Comparison of ENCODE assay signal across 13 cellular contexts in the genomic region with DNA sequence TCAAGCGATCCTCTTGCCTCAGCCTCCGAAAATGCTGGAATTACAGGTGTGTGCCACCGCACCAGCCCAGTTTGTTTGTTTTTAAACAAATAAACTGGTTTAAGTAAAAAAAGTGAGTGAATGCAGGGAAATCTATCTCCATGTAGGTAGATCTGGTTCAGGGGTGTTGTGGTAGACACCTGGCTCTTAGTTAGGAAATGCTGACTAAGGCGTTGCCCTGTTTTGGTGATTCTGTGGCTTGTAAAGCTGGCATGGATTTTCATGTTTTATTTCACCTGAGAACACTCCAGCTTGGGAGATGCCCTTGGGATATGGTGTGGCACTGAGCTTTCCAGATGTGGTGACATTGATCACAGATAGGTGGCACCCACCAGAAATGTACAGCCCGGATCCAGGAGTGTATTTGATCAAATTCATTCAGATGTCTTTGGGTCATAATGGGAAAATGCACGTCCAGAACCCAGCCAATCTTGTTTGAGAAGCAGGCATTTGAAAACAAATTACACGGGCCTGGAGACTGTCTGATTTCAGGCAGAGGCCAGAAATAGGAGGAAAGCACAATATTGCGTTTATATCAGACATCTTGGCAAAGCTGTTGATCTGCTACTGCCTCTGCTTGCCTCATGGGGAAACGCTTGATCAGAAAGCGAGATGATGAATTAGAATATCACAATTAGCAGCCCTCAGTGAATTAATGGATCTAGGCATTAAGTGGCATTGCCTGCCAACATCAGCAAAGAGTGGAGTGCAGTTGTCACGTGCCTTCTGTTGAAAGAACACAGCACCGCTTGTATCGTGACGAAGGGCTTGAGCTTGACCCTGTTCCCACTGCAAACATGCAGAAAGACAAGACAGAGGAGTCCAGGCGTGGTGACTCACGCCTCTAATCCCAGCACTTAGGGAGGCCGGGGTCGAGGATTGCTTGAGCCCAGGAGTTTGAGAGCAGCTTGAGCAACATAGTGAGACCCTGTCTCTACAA. TPM values are rescaled to one million over a fixed set of nuclear protein-coding genes. Genes with fewer than 3 reads are reported as not detected.
DNase-seq lines count a peak whose midpoint lies in the region; ATAC-seq, FAIRE-seq and TF ChIP-seq lines count a peak whose summit lies in the region.
"Had no signal": no experiment of that assay in that cellular context is flagged by ENCODE, and none has a peak within 500 bp of the region (broad histone marks: within the 10 kb centered on the region; RNA-seq: fewer than 3 reads in every experiment).

No MANE protein-coding gene starts in this region.

- no peaks in the 10 kb centered on the region for H3K79me2 ChIP-seq in PC-3 (ENCODE audit: low read length)

- no peak for FAIRE-seq in H54 (lab: Jason Lieb, UNC)
- FAIRE-seq: endothelial cell of umbilical vein had no signal

- POLR2A ChIA-PET in PC-3 (lab: Charles Lee; ENCODE audit: unreplicated experiment) = no interaction called here
- POLR2A ChIA-PET in CD8-positive, alpha-beta T cell (lab: Charles Lee) = no interaction called here
- POLR2A ChIA-PET in naive thymus-derived CD4-positive, alpha-beta T cell (lab: Charles Lee) = no interaction called here

- H3K4me1 ChIP-seq in PC-3 (ENCODE audit: insufficient read depth, low read length) = peaks cover 8% of the 10 kb centered on the region
- no peaks in the 10 kb centered on the region for H3K4me1 ChIP-seq in endodermal cell (ENCODE audit: control insufficient read depth, insufficient read depth, low read length)
- H3K4me1 ChIP-seq in mesodermal cell (ENCODE audit: control insufficient read depth, insufficient read depth, low read length, poor library complexity, severe bottlenecking) = peaks cover 13% of the 10 kb centered on the region
- H3K4me1 ChIP-seq in CD8-positive, alpha-beta T cell (ENCODE audit: insufficient read depth, low read length) = no peaks in the 10 kb centered on the region
- no peaks in the 10 kb centered on the region for H3K4me1 ChIP-seq in naive thymus-derived CD4-positive, alpha-beta T cell (ENCODE audit: control insufficient read depth in 2 of 2, insufficient read depth in 2 of 2, low read length in 2 of 2)

- H3K4me2 ChIP-seq in PC-3 (ENCODE audit: low read length) = no peak overlapping the region

- CTCF ChIA-PET in PC-3 (lab: Charles Lee) = no interaction called here
- CTCF ChIA-PET in CD8-positive, alpha-beta T cell (lab: Charles Lee) = interaction anchor here (1.2 to 1.9 kb wide), 3 partner anchors 14 to 132 kb away, joined by 4 to 6 read pairs (median 6); no protein-coding TSS in a partner anchor
- CTCF ChIA-PET in naive thymus-derived CD4-positive, alpha-beta T cell (lab: Charles Lee) = no interaction called here

- TF ChIP-seq CTCF in PC-3 (conservative IDR thresholded peaks at IDR 0.05; ENCODE audit: low read depth, low read length) = 0 out of 2 replicates have a peak, but pooled peaks have one; percentile 12
- TF ChIP-seq CTCF in endodermal cell (conservative IDR thresholded peaks at IDR 0.05) = peak; percentile 27
- TF ChIP-seq CTCF in type B pancreatic cell (conservative IDR thresholded peaks at IDR 0.05) = no peak
- TF ChIP-seq CTCF in CD8-positive, alpha-beta T cell (IDR thresholded peaks at IDR 0.05) = no peak

- intact Hi-C loops in PC-3 (cut with micrococcal nuclease) = no loop called here
- intact Hi-C loops in CD8-positive, alpha-beta T cell (cut with DNase I, micrococcal nuclease) = no loop called here
- intact Hi-C loops in naive thymus-derived CD4-positive, alpha-beta T cell (cut with micrococcal nuclease) = no loop called here

- H3K4me3 ChIP-seq in PC-3 (ENCODE audit: low read length) = no peak overlapping the region
- no peak overlapping the region for H3K4me3 ChIP-seq in endodermal cell (ENCODE audit: low read length)
- H3K4me3 ChIP-seq in mesodermal cell (ENCODE audit: extremely low read depth, insufficient read depth, low read length, poor library complexity, severe bottlenecking) = no peak overlapping the region
- no peak overlapping the region for H3K4me3 ChIP-seq in CD8-positive, alpha-beta T cell (ENCODE audit: low read depth, low read length)
- no peak overlapping the region for H3K4me3 ChIP-seq in naive thymus-derived CD4-positive, alpha-beta T cell (ENCODE audit: low read length)

- H4K20me1 ChIP-seq in PC-3 (ENCODE audit: low read length) = no peaks in the 10 kb centered on the region

- H3K36me3 ChIP-seq in PC-3 (ENCODE audit: low read depth, low read length) = no peaks in the 10 kb centered on the region
- no peaks in the 10 kb centered on the region for H3K36me3 ChIP-seq in endodermal cell (ENCODE audit: control insufficient read depth, insufficient read depth, low read length)
- H3K36me3 ChIP-seq in mesodermal cell (ENCODE audit: control insufficient read depth, insufficient read depth, low read length) = no peaks in the 10 kb centered on the region
- H3K36me3 ChIP-seq in CD8-positive, alpha-beta T cell (ENCODE audit: insufficient read depth, low read length) = no peaks in the 10 kb centered on the region
- no peaks in the 10 kb centered on the region for H3K36me3 ChIP-seq in naive thymus-derived CD4-positive, alpha-beta T cell (ENCODE audit: control insufficient read depth in 2 of 3, insufficient read depth in 3 of 3, low read length in 3 of 3)

- WGBS in endodermal cell (ENCODE audit: insufficient coverage in 1 of 2, insufficient read length in 1 of 2), 2 experiments = 71 to 78% methylated on average over 16 to 18 of the region's 18 CpGs
- WGBS in mesodermal cell (ENCODE audit: insufficient coverage in 2 of 2), 2 experiments = 76 to 82% methylated on average over 14 to 16 of the region's 18 CpGs

- no peaks in the 10 kb centered on the region for H3K27me3 ChIP-seq in PC-3 (ENCODE audit: low read length)
- no peaks in the 10 kb centered on the region for H3K27me3 ChIP-seq in endodermal cell (ENCODE audit: control insufficient read depth, insufficient read depth, low read length, poor library complexity, severe bottlenecking)
- H3K27me3 ChIP-seq in CD8-positive, alpha-beta T cell (ENCODE audit: insufficient read depth, low read length) = no peaks in the 10 kb centered on the region
- H3K27me3 ChIP-seq in naive thymus-derived CD4-positive, alpha-beta T cell (ENCODE audit: control insufficient read depth in 2 of 2, insufficient read depth in 2 of 2, low read length in 2 of 2) = no peaks in the 10 kb centered on the region

- H3K9me3 ChIP-seq in PC-3 (ENCODE audit: low read length) = no peaks in the 10 kb centered on the region
- no peaks in the 10 kb centered on the region for H3K9me3 ChIP-seq in endodermal cell (ENCODE audit: control insufficient read depth, low read length)
- H3K9me3 ChIP-seq in mesodermal cell (ENCODE audit: control insufficient read depth, low read length) = no peaks in the 10 kb centered on the region
- H3K9me3 ChIP-seq in CD8-positive, alpha-beta T cell (ENCODE audit: low read length) = no peaks in the 10 kb centered on the region
- no peaks in the 10 kb centered on the region for H3K9me3 ChIP-seq in naive thymus-derived CD4-positive, alpha-beta T cell (ENCODE audit: control insufficient read depth in 2 of 3, low read length in 3 of 3)

- DNase-seq in PC-3 (no peak), endodermal cell (peak; percentile 83), type B pancreatic cell (ENCODE audit: extremely low spot score, unreplicated experiment) (peak; percentile 43), H54 (ENCODE audit: insufficient read length, low spot score) (no peak)
- no peak for DNase-seq in CD8-positive, alpha-beta T cell
- DNase-seq in naive thymus-derived CD4-positive, alpha-beta T cell = no peak
- DNase-seq: activated B cell treated with CpG ODN at 0.5 μM for 24 hours; activated naive CD4-positive, alpha-beta T cell treated with anti-CD3 and anti-CD28 coated beads for 36 hours; NCI-H1436; stimulated activated naive CD8-positive, alpha-beta T cell treated with anti-CD3 and anti-CD28 coated beads, Interleukin-15, amount 100 ng/mL, for 72 hours had no signal

- H3K27ac Mint-ChIP-seq in endodermal cell (peak overlapping the region; percentile 88), type B pancreatic cell (no peak overlapping the region)
- no peak overlapping the region for H3K27ac Mint-ChIP-seq in CD8-positive, alpha-beta T cell
- peak overlapping the region in 1 of 9 donors; percentile 55 for H3K27ac Mint-ChIP-seq in naive thymus-derived CD4-positive, alpha-beta T cell
- H3K27ac Mint-ChIP-seq: activated B cell treated with CpG ODN at 0.5 μM for 24 hours; activated naive CD4-positive, alpha-beta T cell treated with anti-CD3 and anti-CD28 coated beads for 36 hours; stimulated activated naive CD8-positive, alpha-beta T cell treated with anti-CD3 and anti-CD28 coated beads, Interleukin-15, amount 100 ng/mL, for 72 hours had no signal

- peaks cover 17% of the 10 kb centered on the region for H3K4me1 Mint-ChIP-seq in endodermal cell
- H3K4me1 Mint-ChIP-seq in type B pancreatic cell (ENCODE audit: unreplicated experiment) = peaks cover 3% of the 10 kb centered on the region
- H3K4me1 Mint-ChIP-seq in CD8-positive, alpha-beta T cell (ENCODE audit: low read depth) = no peaks in the 10 kb centered on the region
- H3K4me1 Mint-ChIP-seq in naive thymus-derived CD4-positive, alpha-beta T cell = peaks cover 0 to 4% (median 0%) of the 10 kb centered on the region in 7 donors
- H3K4me1 Mint-ChIP-seq: activated B cell treated with CpG ODN at 0.5 μM for 24 hours; stimulated activated naive CD8-positive, alpha-beta T cell treated with anti-CD3 and anti-CD28 coated beads, Interleukin-15, amount 100 ng/mL, for 72 hours had no signal

- H3K27ac ChIP-seq in PC-3 (ENCODE audit: low read length) = no peak overlapping the region
- H3K27ac ChIP-seq in endodermal cell (ENCODE audit: low read depth, low read length) = no peak overlapping the region
- H3K27ac ChIP-seq in mesodermal cell (ENCODE audit: low read depth, low read length, severe bottlenecking) = peak overlapping the region; percentile 23
- no peak overlapping the region for H3K27ac ChIP-seq in CD8-positive, alpha-beta T cell (ENCODE audit: low read depth, low read length)
- H3K27ac ChIP-seq in naive thymus-derived CD4-positive, alpha-beta T cell (ENCODE audit: low read depth, low read length) = no peak overlapping the region

- H3K27me3 Mint-ChIP-seq in endodermal cell (ENCODE audit: insufficient read depth) (no peaks in the 10 kb centered on the region), type B pancreatic cell (peaks cover 3% of the 10 kb centered on the region)
- H3K27me3 Mint-ChIP-seq in CD8-positive, alpha-beta T cell (ENCODE audit: low read depth) = peaks cover 11% of the 10 kb centered on the region
- peaks cover 0 to 13% (median 5%) of the 10 kb centered on the region in 5 donors for H3K27me3 Mint-ChIP-seq in naive thymus-derived CD4-positive, alpha-beta T cell
- H3K27me3 Mint-ChIP-seq: stimulated activated naive CD8-positive, alpha-beta T cell treated with anti-CD3 and anti-CD28 coated beads, Interleukin-15, amount 100 ng/mL, for 72 hours had no signal

- TF ChIP-seq POLR2A in H54 (IDR thresholded peaks at IDR 0.05; ENCODE audit: low read depth, low read length) = no peak

- no peaks in the 10 kb centered on the region for H3K9me3 Mint-ChIP-seq in endodermal cell
- no peaks in the 10 kb centered on the region for H3K9me3 Mint-ChIP-seq in type B pancreatic cell
- no peaks in the 10 kb centered on the region for H3K9me3 Mint-ChIP-seq in CD8-positive, alpha-beta T cell
- no peaks in the 10 kb centered on the region for H3K9me3 Mint-ChIP-seq in naive thymus-derived CD4-positive, alpha-beta T cell
- H3K9me3 Mint-ChIP-seq: activated B cell treated with CpG ODN at 0.5 μM for 24 hours; activated naive CD4-positive, alpha-beta T cell treated with anti-CD3 and anti-CD28 coated beads for 36 hours; stimulated activated naive CD8-positive, alpha-beta T cell treated with anti-CD3 and anti-CD28 coated beads, Interleukin-15, amount 100 ng/mL, for 72 hours had no signal

- H2AFZ ChIP-seq in PC-3 (ENCODE audit: low read length) = no peak overlapping the region

- no TSS peak for BruUV-seq in PC-3 (replicated peaks; lab: Mats Ljungman, UMichigan)

- no peak overlapping the region for H3K4me3 Mint-ChIP-seq in endodermal cell
- no peak overlapping the region for H3K4me3 Mint-ChIP-seq in type B pancreatic cell
- H3K4me3 Mint-ChIP-seq in CD8-positive, alpha-beta T cell = no peak overlapping the region
- H3K4me3 Mint-ChIP-seq in naive thymus-derived CD4-positive, alpha-beta T cell = no peak overlapping the region
- H3K4me3 Mint-ChIP-seq: activated B cell treated with CpG ODN at 0.5 μM for 24 hours; activated naive CD4-positive, alpha-beta T cell treated with anti-CD3 and anti-CD28 coated beads for 36 hours; stimulated activated naive CD8-positive, alpha-beta T cell treated with anti-CD3 and anti-CD28 coated beads, Interleukin-15, amount 100 ng/mL, for 72 hours had no signal

- no peak for ATAC-seq in PC-3
- ATAC-seq in CD8-positive, alpha-beta T cell = no peak
- ATAC-seq in naive thymus-derived CD4-positive, alpha-beta T cell = no peak
- ATAC-seq: stimulated activated naive CD8-positive, alpha-beta T cell treated with anti-CD3 and anti-CD28 coated beads, Interleukin-15, amount 100 ng/mL, for 72 hours had no signal

- H3K9ac ChIP-seq in PC-3 (ENCODE audit: low read length) (no peak overlapping the region), endodermal cell (ENCODE audit: extremely low read depth, low read length, poor library complexity, severe bottlenecking) (no peak overlapping the region)

- no peaks in the 10 kb centered on the region for H3K9me2 ChIP-seq in PC-3 (replicated peaks; ENCODE audit: low read length)

- H3K36me3 Mint-ChIP-seq in endodermal cell (ENCODE audit: low read depth) (peaks cover 3% of the 10 kb centered on the region), type B pancreatic cell (no peaks in the 10 kb centered on the region)
- H3K36me3 Mint-ChIP-seq in CD8-positive, alpha-beta T cell = no peaks in the 10 kb centered on the region
- H3K36me3 Mint-ChIP-seq in naive thymus-derived CD4-positive, alpha-beta T cell = no peaks in the 10 kb centered on the region

- no peaks in the 10 kb centered on the region for H3F3A ChIP-seq in PC-3 (ENCODE audit: low read length, unreplicated experiment)

RNA-seq across cellular contexts. Expression of a gene that starts 7.3 kb away (rescaled TPM):
- not detected in 2 replicates for total RNA-seq in PC-3 (2014; rRNA removed)
- 1 to 10 TPM; 3.0 to 5.6 TPM for total RNA-seq in endodermal cell
- polyA plus RNA-seq in endodermal cell (2013, experiment 1 of 2) = 1.3 TPM
- polyA plus RNA-seq in endodermal cell (2013, experiment 2 of 2) = 0.21 TPM
- polyA plus RNA-seq in mesodermal cell (2013, experiment 1 of 2) = not detected
- not detected for polyA plus RNA-seq in mesodermal cell (2013, experiment 2 of 2)
- total RNA-seq in type B pancreatic cell (ENCODE audit: low replicate concordance) = 0.40 TPM in 1 of 2 replicates, not detected in the other
- under 1 TPM; 0.84 to 0.86 TPM for total RNA-seq in CD8-positive, alpha-beta T cell
- total RNA-seq in naive thymus-derived CD4-positive, alpha-beta T cell = 1 to 10 TPM in 1 of 5 experiments, under 1 TPM in 2, not detected in 2; 0.38 to 1.1 (median 0.50) TPM
- not detected for polyA plus RNA-seq in naive thymus-derived CD4-positive, alpha-beta T cell
- total RNA-seq: activated naive CD4-positive, alpha-beta T cell treated with anti-CD3 and anti-CD28 coated beads for 36 hours; H4 had no signal

RNA-seq across cellular contexts. Expression of a gene that starts 46.8 kb away (rescaled TPM):
- total RNA-seq in PC-3 (2014; rRNA removed) (18.7 and 39.2 TPM in 2 replicates), endodermal cell (10 to 100 TPM; 23.4 to 24.0 TPM), type B pancreatic cell (ENCODE audit: low replicate concordance) (92.2 and 118 TPM in 2 replicates)
- polyA plus RNA-seq in endodermal cell (2013, experiment 1 of 2) = 86.6 TPM
- 67.0 TPM for polyA plus RNA-seq in endodermal cell (2013, experiment 2 of 2)
- polyA plus RNA-seq in mesodermal cell (2013, experiment 1 of 2) = 57.6 TPM
- polyA plus RNA-seq in mesodermal cell (2013, experiment 2 of 2) = 44.7 TPM
- total RNA-seq in CD8-positive, alpha-beta T cell = 10 to 100 TPM; 27.9 to 28.4 TPM
- 10 to 100 TPM in 3 of 5 experiments, 1 to 10 TPM in 2; 1.4 to 16.7 (median 11.5) TPM for total RNA-seq in naive thymus-derived CD4-positive, alpha-beta T cell
- polyA plus RNA-seq in naive thymus-derived CD4-positive, alpha-beta T cell = not detected

Comparison
In these comparisons a context has a peak if more than half of its experiments do, and no peak if none do; other contexts are left out.
1. DNase-seq: peak in endodermal cell (single experiment) and type B pancreatic cell (single experiment); none in PC-3 (single experiment), H54 (single experiment), CD8-positive, alpha-beta T cell (0 of 7) and naive thymus-derived CD4-positive, alpha-beta T cell (0 of 9).
2. CTCF ChIP-seq: peak in PC-3 (single experiment) and endodermal cell (single experiment); none in type B pancreatic cell (single experiment) and CD8-positive, alpha-beta T cell (single experiment).